ENCODE assay signal across 1 cellular context in the genomic region with DNA sequence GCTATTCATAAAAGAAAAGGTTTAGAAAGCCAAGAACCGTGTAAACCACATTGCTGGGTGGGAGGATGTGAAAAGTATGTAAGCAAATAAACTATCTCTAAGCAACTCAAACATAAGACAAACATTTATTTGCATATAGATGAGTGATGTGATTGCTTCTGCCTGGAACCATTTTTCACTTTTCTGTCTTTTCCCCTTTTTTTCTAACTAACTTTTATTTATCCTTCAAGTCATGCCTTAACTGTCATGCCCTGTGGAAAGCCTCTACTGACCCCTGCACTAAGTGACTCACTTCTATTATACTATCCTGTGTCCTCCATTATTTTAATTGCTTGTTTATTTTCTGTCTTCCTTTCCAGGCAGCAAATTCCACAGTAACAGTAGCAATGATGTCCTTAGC.
TF ChIP-seq lines count a peak whose summit lies in the region.

No MANE protein-coding gene starts in this region.

TF ChIP-seq in endothelial cell of umbilical vein, 7 proteins besides CTCF, POLR2A, EP300 and RAD21:
- TF ChIP-seq JUN (IDR thresholded peaks at IDR 0.05; ENCODE audit: borderline replicate concordance, insufficient read depth, insufficient read length, low read depth) (peak; percentile 6), MYC (IDR thresholded peaks at IDR 0.05; ENCODE audit: low read depth, low read length) (no peak), POLR2AphosphoS5 (IDR thresholded peaks at IDR 0.05; ENCODE audit: insufficient read depth, low read depth, low read length) (no peak), FOS (IDR thresholded peaks at IDR 0.05; ENCODE audit: borderline replicate concordance, insufficient read depth, low read length) (peak; percentile 60)
